Comparison of ENCODE assay signal across 26 cellular contexts in the genomic region with DNA sequence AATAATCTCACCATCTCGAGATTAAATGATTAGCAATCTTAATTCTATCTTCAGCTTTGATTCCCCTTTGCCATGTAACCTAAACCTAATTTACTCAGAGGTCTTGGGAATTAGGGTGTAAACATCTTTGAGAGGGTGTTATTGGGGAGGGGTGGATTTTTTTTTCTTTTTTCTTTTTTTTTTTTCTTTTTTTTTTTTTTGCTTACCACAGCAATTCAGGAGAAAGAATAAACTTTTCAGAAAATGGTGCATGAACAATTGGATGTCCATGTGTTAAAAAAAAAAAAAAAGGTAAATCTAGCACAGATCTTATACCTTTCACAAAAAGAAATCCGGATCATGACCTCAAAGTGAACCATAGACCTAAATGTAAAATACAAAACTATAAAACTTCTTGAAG.
A peak's percentile ranks its signal among the peaks of the same experiment; 100 is the strongest.
DNase-seq lines count a peak whose midpoint lies in the region; ATAC-seq, FAIRE-seq and TF ChIP-seq lines count a peak whose summit lies in the region.
"Had no signal": no experiment of that assay in that cellular context is flagged by ENCODE, and none has a peak within 500 bp of the region (broad histone marks: within the 10 kb centered on the region; RNA-seq: fewer than 3 reads in every experiment).

No MANE protein-coding gene starts in this region.

- intact Hi-C loops in K562 (cut with micrococcal nuclease) (no loop called here), left ventricle myocardium superior (cut with micrococcal nuclease) (no loop called here)

- H3K9me3 Mint-ChIP-seq in activated CD4-positive, alpha-beta memory T cell treated with anti-CD3 and anti-CD28 coated beads, Interleukin-2, amount 10 ng/mL, durations not matched to agents 7 days and 5 days = no peaks in the 10 kb centered on the region
- H3K9me3 Mint-ChIP-seq: CD4-positive, alpha-beta T cell; CD8-positive, alpha-beta T cell had no signal

- H3K79me2 ChIP-seq in K562 (ENCODE audit: control insufficient read depth, insufficient read depth, low read length) = no peaks in the 10 kb centered on the region

- H3K4me1 ChIP-seq in A549 (no peaks in the 10 kb centered on the region), K562 (replicated peaks in 1 of 2; ENCODE audit: control insufficient read depth in 2 of 2, insufficient read depth in 2 of 2, low read length in 2 of 2) (no peaks in the 10 kb centered on the region)
- H3K4me1 ChIP-seq: BLaER1 treated with 17β-estradiol and CSF1 and Interleukin-3, amounts not matched to agents 10 nM and 100 nM; Caco-2 had no signal

- TF ChIP-seq POLR2A in A549 (IDR thresholded peaks at IDR 0.05; ENCODE audit: low read length) = no peak
- no peak for TF ChIP-seq POLR2A in K562 (conservative IDR thresholded peaks at IDR 0.05)

- DNase-seq in A549 (ENCODE audit: low read depth in 1 of 2, low spot score in 1 of 2) = no peak
- no peak for DNase-seq in D721Med (ENCODE audit: insufficient read length, low spot score)
- DNase-seq in K562 (ENCODE audit: extremely low read depth in 1 of 4, low spot score in 3 of 4) = no peak
- DNase-seq in HuH-7 (ENCODE audit: low spot score) = no peak
- no peak for DNase-seq in activated CD4-positive, alpha-beta memory T cell treated with anti-CD3 and anti-CD28 coated beads, Interleukin-2, amount 10 ng/mL, durations not matched to agents 7 days and 5 days
- no peak for DNase-seq in left ventricle myocardium superior
- DNase-seq: 8988T; AML-193; Caco-2; Calu3; CD4-positive, alpha-beta T cell; CD8-positive, alpha-beta T cell; DMS 273 treated with DMSO at 0.1 percent for 48 hours; DMS153; DMS53; DMS79; DND-41; EL; GDM1 had no signal

- no peak overlapping the region for H3K4me2 ChIP-seq in A549
- H3K4me2 ChIP-seq in K562 (ENCODE audit: insufficient read depth, low read length) = no peak overlapping the region
- H3K4me2 ChIP-seq: BLaER1 treated with 17β-estradiol and CSF1 and Interleukin-3, amounts not matched to agents 10 nM and 100 nM had no signal

- H3K4me3 Mint-ChIP-seq in activated CD4-positive, alpha-beta memory T cell treated with anti-CD3 and anti-CD28 coated beads, Interleukin-2, amount 10 ng/mL, durations not matched to agents 7 days and 5 days = no peak overlapping the region
- H3K4me3 Mint-ChIP-seq: B cell; CD4-positive, alpha-beta T cell; CD8-positive, alpha-beta T cell had no signal

- no peak for FAIRE-seq in A549 (lab: Jason Lieb, UNC)
- peak; percentile 35 for FAIRE-seq in D721Med (lab: Jason Lieb, UNC)
- FAIRE-seq in K562 (lab: Jason Lieb, UNC) = no peak
- FAIRE-seq: A204.1, GM12878, GM12892, GM18507 had no signal

- TF ChIP-seq EP300 in A549 (IDR thresholded peaks at IDR 0.05) (no peak), K562 (IDR thresholded peaks at IDR 0.05; ENCODE audit: low read length) (no peak)

- peaks cover 4% of the 10 kb centered on the region for H3K27me3 Mint-ChIP-seq in activated CD4-positive, alpha-beta memory T cell treated with anti-CD3 and anti-CD28 coated beads, Interleukin-2, amount 10 ng/mL, durations not matched to agents 7 days and 5 days
- H3K27me3 Mint-ChIP-seq: CD4-positive, alpha-beta T cell had no signal

- H3K27ac Mint-ChIP-seq in activated CD4-positive, alpha-beta memory T cell treated with anti-CD3 and anti-CD28 coated beads, Interleukin-2, amount 10 ng/mL, durations not matched to agents 7 days and 5 days = no peak overlapping the region
- H3K27ac Mint-ChIP-seq: B cell; CD4-positive, alpha-beta T cell; CD8-positive, alpha-beta T cell had no signal

- no peaks in the 10 kb centered on the region for H3K36me3 ChIP-seq in K562 (ENCODE audit: control insufficient read depth, insufficient read depth, low read length)
- H3K36me3 ChIP-seq: BLaER1 treated with 17β-estradiol and CSF1 and Interleukin-3, amounts not matched to agents 10 nM and 100 nM had no signal

- H3K9me1 ChIP-seq in K562 (ENCODE audit: control insufficient read depth, insufficient read depth, low read length) = no peaks in the 10 kb centered on the region

- in situ Hi-C loops in K562 (cut with MboI) = no loop called here

- no peak for TF ChIP-seq RAD21 in A549 (conservative IDR thresholded peaks at IDR 0.05 in 1 of 2, IDR thresholded peaks at IDR 0.05 in 1 of 2)
- TF ChIP-seq RAD21 in K562 (CRISPR knock-in tag; conservative IDR thresholded peaks at IDR 0.05 in 1 of 2, IDR thresholded peaks at IDR 0.05 in 1 of 2) = no peak

- H3K36me3 Mint-ChIP-seq in activated CD4-positive, alpha-beta memory T cell treated with anti-CD3 and anti-CD28 coated beads, Interleukin-2, amount 10 ng/mL, durations not matched to agents 7 days and 5 days (ENCODE audit: low read depth) = no peaks in the 10 kb centered on the region
- H3K36me3 Mint-ChIP-seq: CD8-positive, alpha-beta T cell had no signal

- POLR2A ChIA-PET in A549 (lab: Yijun Ruan, JAX) (no interaction called here), K562 (lab: Yijun Ruan, JAX) (interaction anchor here (0.8 kb wide), 1 partner anchor 11 kb away, joined by 3 read pairs; no protein-coding TSS in a partner anchor)
- POLR2A ChIA-PET in activated CD4-positive, alpha-beta memory T cell treated with anti-CD3 and anti-CD28 coated beads, Interleukin-2, amount 10 ng/mL, durations not matched to agents 7 days and 5 days (lab: Charles Lee) = no interaction called here

- CTCF ChIA-PET in A549 (lab: Yijun Ruan, JAX) = no interaction called here
- CTCF ChIA-PET in K562 (lab: Yijun Ruan, JAX; ENCODE audit: low intra/inter-chr PET ratio) = no interaction called here
- CTCF ChIA-PET in activated CD4-positive, alpha-beta memory T cell treated with anti-CD3 and anti-CD28 coated beads, Interleukin-2, amount 10 ng/mL, durations not matched to agents 7 days and 5 days (lab: Charles Lee) = no interaction called here

- no peak overlapping the region for H3K4me3 ChIP-seq in A549
- no peak overlapping the region for H3K4me3 ChIP-seq in K562
- H3K4me3 ChIP-seq: BLaER1 treated with 17β-estradiol and CSF1 and Interleukin-3, amounts not matched to agents 10 nM and 100 nM; GM12878 had no signal

- H3K4me1 Mint-ChIP-seq in activated CD4-positive, alpha-beta memory T cell treated with anti-CD3 and anti-CD28 coated beads, Interleukin-2, amount 10 ng/mL, durations not matched to agents 7 days and 5 days = no peaks in the 10 kb centered on the region
- H3K4me1 Mint-ChIP-seq: B cell had no signal

- TF ChIP-seq CTCF in A549 (IDR thresholded peaks at IDR 0.05) (no peak), D721Med (IDR thresholded peaks at IDR 0.05; ENCODE audit: insufficient read depth, missing control alignments) (no peak), K562 (IDR thresholded peaks at IDR 0.05 in 2 of 3, conservative IDR thresholded peaks at IDR 0.05 in 1 of 3; ENCODE audit: insufficient read depth in 2 of 3, low read depth in 1 of 3, low read length in 3 of 3) (no peak)

- ATAC-seq in A549 (no peak), K562 (no peak), left ventricle myocardium superior (no peak)
- ATAC-seq: CD8-positive, alpha-beta T cell; GM12878 had no signal

- H3K9me3 ChIP-seq in A549 (no peaks in the 10 kb centered on the region), K562 (replicated peaks; ENCODE audit: control insufficient read depth, insufficient read depth, low read depth, low read length) (no peaks in the 10 kb centered on the region)
- H3K9me3 ChIP-seq: BLaER1 treated with 17β-estradiol and CSF1 and Interleukin-3, amounts not matched to agents 10 nM and 100 nM; Caco-2 had no signal

- H3K9ac ChIP-seq in K562 (ENCODE audit: insufficient read depth in 1 of 2, low read depth in 2 of 2, low read length in 2 of 2) = no peak overlapping the region
- H3K9ac ChIP-seq: BLaER1 treated with 17β-estradiol and CSF1 and Interleukin-3, amounts not matched to agents 10 nM and 100 nM had no signal

- H3K27me3 ChIP-seq in K562 (ENCODE audit: control insufficient read depth in 2 of 2, insufficient read depth in 2 of 2, low read length in 2 of 2) = no peaks in the 10 kb centered on the region
- H3K27me3 ChIP-seq: BLaER1 treated with 17β-estradiol and CSF1 and Interleukin-3, amounts not matched to agents 10 nM and 100 nM had no signal

- no peak overlapping the region for H2AFZ ChIP-seq in K562 (ENCODE audit: low read depth, low read length)

- H3K27ac ChIP-seq in A549 (no peak overlapping the region), K562 (ENCODE audit: extremely low read depth, low read depth, low read length) (no peak overlapping the region)
- H3K27ac ChIP-seq: BLaER1 treated with 17β-estradiol and CSF1 and Interleukin-3, amounts not matched to agents 10 nM and 100 nM; C4-2B had no signal

- H4K20me1 ChIP-seq in K562 (replicated peaks; ENCODE audit: control insufficient read depth, insufficient read depth, low read length) = no peaks in the 10 kb centered on the region
- H4K20me1 ChIP-seq: BLaER1 treated with 17β-estradiol and CSF1 and Interleukin-3, amounts not matched to agents 10 nM and 100 nM had no signal

- no TSS peak for BruUV-seq in K562 (replicated peaks; lab: Mats Ljungman, UMichigan)

- WGBS in A549 (ENCODE audit: missing lambda C conversion rate) = under 1% methylated on average over 2 of the region's 2 CpGs
- WGBS in K562 (ENCODE audit: insufficient coverage, low coverage, missing lambda C conversion rate) = 0% methylated on average over 2 of the region's 2 CpGs

TF ChIP-seq in A549, 52 proteins besides CTCF, POLR2A, EP300 and RAD21:
- TF ChIP-seq MAZ (IDR thresholded peaks at IDR 0.05; ENCODE audit: borderline replicate concordance, low read depth, low read length) (no peak), MAFK (IDR thresholded peaks at IDR 0.05; ENCODE audit: partially characterized antibody) (peak; percentile 76)

TF ChIP-seq in K562, 482 proteins besides CTCF, POLR2A, EP300 and RAD21:
- TF ChIP-seq MAFK (IDR thresholded peaks at IDR 0.05; ENCODE audit: low read length) (peak; percentile 30; the same call in 1 of the 2 replicates), PML (IDR thresholded peaks at IDR 0.05; ENCODE audit: low read length) (no peak), MAFF (IDR thresholded peaks at IDR 0.05; ENCODE audit: low read length) (peak; percentile 20; the same call in 1 of the 2 replicates), ZNF277 (CRISPR knock-in tag; IDR thresholded peaks at IDR 0.05; ENCODE audit: borderline replicate concordance) (no peak), ZNF316 (IDR thresholded peaks at IDR 0.05) (peak; percentile 57; the same call in 1 of the 2 replicates)

Comparison
In these comparisons a context has a peak if more than half of its experiments do, and no peak if none do; other contexts are left out.
1. Of the 35 proteins assayed by ChIP-seq in both K562 and A549: peak only in K562: none; only in A549: none; in both: MAFK; in neither: 34.